In the genomic region with DNA sequence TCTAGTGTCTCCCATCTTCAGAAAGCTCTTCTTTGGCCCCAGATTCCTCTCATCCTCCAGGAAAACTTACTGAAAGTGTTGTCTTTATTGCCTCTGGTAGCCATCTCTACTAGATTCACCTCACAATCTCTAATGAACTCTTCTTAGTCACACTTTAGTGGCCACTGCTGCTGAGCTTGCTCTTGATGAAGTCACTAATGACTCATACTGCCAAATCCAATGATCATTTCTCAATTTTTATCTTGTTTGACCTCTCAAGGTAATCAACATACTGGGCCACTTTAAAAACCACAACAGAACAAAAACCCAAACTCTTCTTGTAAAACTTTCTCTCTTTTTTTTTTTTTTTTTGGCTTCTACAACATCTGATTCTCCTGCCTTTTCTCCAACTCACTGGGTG, we compare ENCODE assay signal across 1 cellular context.
TF ChIP-seq lines count a peak whose summit lies in the region.

No MANE protein-coding gene starts in this region.

TF ChIP-seq in HEK293, 187 proteins besides CTCF, POLR2A, EP300 and RAD21 (continued from another document):
- TF ChIP-seq ZNF518A (tag by site-specific recombination; conservative IDR thresholded peaks at IDR 0.05; ENCODE audit: low read depth), result 0 out of 2 replicates have a peak, but pooled peaks have one; percentile 22
- TF ChIP-seq ZBTB6 (tag by site-specific recombination; IDR thresholded peaks at IDR 0.05), result no peak
- TF ChIP-seq ZNF658 (tag by site-specific recombination; IDR thresholded peaks at IDR 0.05), result no peak
- TF ChIP-seq ZNF335 (tag by site-specific recombination; conservative IDR thresholded peaks at IDR 0.05), result peak; percentile 38; the same call in 1 of the 2 replicates
- TF ChIP-seq SP7 (tag by site-specific recombination; IDR thresholded peaks at IDR 0.05), result no peak
- peak; percentile 73; the same call in 1 of the 2 replicates for TF ChIP-seq ZNF660 (tag by site-specific recombination; IDR thresholded peaks at IDR 0.05)
- TF ChIP-seq ZNF626 (tag by site-specific recombination; IDR thresholded peaks at IDR 0.05), result no peak
- TF ChIP-seq ZNF692 (tag by site-specific recombination; IDR thresholded peaks at IDR 0.05), result peak; percentile 27; the same call in 1 of the 2 replicates
- no peak for TF ChIP-seq ZNF37A (tag by site-specific recombination; IDR thresholded peaks at IDR 0.05)
- TF ChIP-seq REPIN1 (tag by site-specific recombination; IDR thresholded peaks at IDR 0.05; ENCODE audit: low read depth), result no peak
- no peak for TF ChIP-seq HOXD13 (CRISPR knock-in tag; IDR thresholded peaks at IDR 0.05; ENCODE audit: borderline replicate concordance)
- TF ChIP-seq, protein P1, sequence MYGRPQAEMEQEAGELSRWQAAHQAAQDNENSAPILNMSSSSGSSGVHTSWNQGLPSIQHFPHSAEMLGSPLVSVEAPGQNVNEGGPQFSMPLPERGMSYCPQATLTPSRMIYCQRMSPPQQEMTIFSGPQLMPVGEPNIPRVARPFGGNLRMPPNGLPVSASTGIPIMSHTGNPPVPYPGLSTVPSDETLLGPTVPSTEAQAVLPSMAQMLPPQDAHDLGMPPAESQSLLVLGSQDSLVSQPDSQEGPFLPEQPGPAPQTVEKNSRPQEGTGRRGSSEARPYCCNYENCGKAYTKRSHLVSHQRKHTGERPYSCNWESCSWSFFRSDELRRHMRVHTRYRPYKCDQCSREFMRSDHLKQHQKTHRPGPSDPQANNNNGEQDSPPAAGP (tag by site-specific recombination; IDR thresholded peaks at IDR 0.05), result no peak
- peak; percentile 45; the same call in 1 of the 2 replicates for TF ChIP-seq PRDM1 (tag by site-specific recombination; IDR thresholded peaks at IDR 0.05)
- TF ChIP-seq ZNF266 (tag by site-specific recombination; IDR thresholded peaks at IDR 0.05; ENCODE audit: low read depth), result no peak
- TF ChIP-seq KLF1 (tag by site-specific recombination; IDR thresholded peaks at IDR 0.05), result no peak
- no peak for TF ChIP-seq ZNF510 (tag by site-specific recombination; IDR thresholded peaks at IDR 0.05; ENCODE audit: insufficient replicate concordance)
- TF ChIP-seq ZNF221 (tag by site-specific recombination; IDR thresholded peaks at IDR 0.05; ENCODE audit: borderline replicate concordance), result no peak
- no peak for TF ChIP-seq ZNF140 (tag by site-specific recombination; IDR thresholded peaks at IDR 0.05)
- peak; percentile 91 for TF ChIP-seq ZNF629 (tag by site-specific recombination; IDR thresholded peaks at IDR 0.05)
- TF ChIP-seq ZNF350 (tag by site-specific recombination; IDR thresholded peaks at IDR 0.05), result no peak
- no peak for TF ChIP-seq AEBP2 (tag by site-specific recombination; IDR thresholded peaks at IDR 0.05; ENCODE audit: borderline replicate concordance)
- no peak for TF ChIP-seq ZNF426 (tag by site-specific recombination; IDR thresholded peaks at IDR 0.05)
- TF ChIP-seq ZBTB21 (tag by site-specific recombination; IDR thresholded peaks at IDR 0.05), result peak; percentile 87
- no peak for TF ChIP-seq ZNF16 (tag by site-specific recombination; IDR thresholded peaks at IDR 0.05; ENCODE audit: low read depth)
